Comparison of ENCODE assay signal across 1 cellular context in the genomic region with DNA sequence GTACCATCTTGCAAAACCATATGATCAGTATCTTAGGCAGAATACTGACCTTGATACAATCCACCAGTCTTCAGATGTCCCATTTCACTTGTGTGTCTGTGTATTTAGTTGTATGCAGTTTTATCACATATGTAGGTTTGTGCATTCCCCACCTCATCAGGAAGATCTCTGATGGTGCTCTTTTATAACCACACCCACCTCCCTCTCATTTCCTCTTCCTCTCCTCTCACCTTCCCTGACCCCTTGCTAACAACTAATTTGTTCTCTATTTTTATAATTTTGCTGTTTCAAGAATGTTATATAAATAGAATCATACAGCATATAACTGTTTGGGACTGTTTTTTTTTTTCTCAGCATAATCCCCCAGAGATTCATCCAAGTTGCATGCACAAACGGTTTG.
TF ChIP-seq lines count a peak whose summit lies in the region.

No MANE protein-coding gene starts in this region.

TF ChIP-seq in K562, 482 proteins besides CTCF, POLR2A, EP300 and RAD21:
- no peak for TF ChIP-seq ETS2 (tag; IDR thresholded peaks at IDR 0.05; ENCODE audit: borderline replicate concordance, poor library complexity, severe bottlenecking)
- TF ChIP-seq, protein P1, sequence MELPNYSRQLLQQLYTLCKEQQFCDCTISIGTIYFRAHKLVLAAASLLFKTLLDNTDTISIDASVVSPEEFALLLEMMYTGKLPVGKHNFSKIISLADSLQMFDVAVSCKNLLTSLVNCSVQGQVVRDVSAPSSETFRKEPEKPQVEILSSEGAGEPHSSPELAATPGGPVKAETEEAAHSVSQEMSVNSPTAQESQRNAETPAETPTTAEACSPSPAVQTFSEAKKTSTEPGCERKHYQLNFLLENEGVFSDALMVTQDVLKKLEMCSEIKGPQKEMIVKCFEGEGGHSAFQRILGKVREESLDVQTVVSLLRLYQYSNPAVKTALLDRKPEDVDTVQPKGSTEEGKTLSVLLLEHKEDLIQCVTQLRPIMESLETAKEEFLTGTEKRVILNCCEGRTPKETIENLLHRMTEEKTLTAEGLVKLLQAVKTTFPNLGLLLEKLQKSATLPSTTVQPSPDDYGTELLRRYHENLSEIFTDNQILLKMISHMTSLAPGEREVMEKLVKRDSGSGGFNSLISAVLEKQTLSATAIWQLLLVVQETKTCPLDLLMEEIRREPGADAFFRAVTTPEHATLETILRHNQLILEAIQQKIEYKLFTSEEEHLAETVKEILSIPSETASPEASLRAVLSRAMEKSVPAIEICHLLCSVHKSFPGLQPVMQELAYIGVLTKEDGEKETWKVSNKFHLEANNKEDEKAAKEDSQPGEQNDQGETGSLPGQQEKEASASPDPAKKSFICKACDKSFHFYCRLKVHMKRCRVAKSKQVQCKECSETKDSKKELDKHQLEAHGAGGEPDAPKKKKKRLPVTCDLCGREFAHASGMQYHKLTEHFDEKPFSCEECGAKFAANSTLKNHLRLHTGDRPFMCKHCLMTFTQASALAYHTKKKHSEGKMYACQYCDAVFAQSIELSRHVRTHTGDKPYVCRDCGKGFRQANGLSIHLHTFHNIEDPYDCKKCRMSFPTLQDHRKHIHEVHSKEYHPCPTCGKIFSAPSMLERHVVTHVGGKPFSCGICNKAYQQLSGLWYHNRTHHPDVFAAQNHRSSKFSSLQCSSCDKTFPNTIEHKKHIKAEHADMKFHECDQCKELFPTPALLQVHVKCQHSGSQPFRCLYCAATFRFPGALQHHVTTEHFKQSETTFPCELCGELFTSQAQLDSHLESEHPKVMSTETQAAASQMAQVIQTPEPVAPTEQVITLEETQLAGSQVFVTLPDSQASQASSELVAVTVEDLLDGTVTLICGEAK (IDR thresholded peaks at IDR 0.05): 0 out of 2 replicates have a peak, but pooled peaks have one; percentile 20
- TF ChIP-seq, protein P1 (CRISPR knock-in tag; IDR thresholded peaks at IDR 0.05): no peak
